In genomic region chr9:129209580-129209979, GRCh38 we compare ENCODE assay signal across 1 cellular context.
A peak's percentile ranks its signal among the peaks of the same experiment; 100 is the strongest.
TF ChIP-seq lines count a peak whose summit lies in the region.

No MANE protein-coding gene starts in this region.

TF ChIP-seq in H1, 55 proteins besides CTCF, POLR2A, EP300 and RAD21:
- TF ChIP-seq CHD2 (IDR thresholded peaks at IDR 0.05; ENCODE audit: low read length) = no peak
- no peak for TF ChIP-seq BRCA1 (IDR thresholded peaks at IDR 0.05; ENCODE audit: low read depth, low read length)
- no peak for TF ChIP-seq CREB1 (IDR thresholded peaks at IDR 0.05)
- TF ChIP-seq TEAD4 (IDR thresholded peaks at IDR 0.05; ENCODE audit: low read depth, low read length) = peak; percentile 36; the same call in 1 of the 2 replicates
- no peak for TF ChIP-seq MAFK (IDR thresholded peaks at IDR 0.05; ENCODE audit: low read depth, low read length)
- no peak for TF ChIP-seq TAF7 (optimal IDR thresholded peaks at IDR 0.05; ENCODE audit: borderline replicate concordance, low read depth, low read length)
TF ChIP-seq in H1: peak in this region for 1.
